Comparison of ENCODE assay signal across 8 cellular contexts in genomic region chr1:226697151-226697575, GRCh38. TPM values are rescaled to one million over a fixed set of nuclear protein-coding genes. Genes with fewer than 3 reads are reported as not detected.
DNase-seq lines count a peak whose midpoint lies in the region; ATAC-seq, FAIRE-seq and TF ChIP-seq lines count a peak whose summit lies in the region.
"Had no signal": no experiment of that assay in that cellular context is flagged by ENCODE, and none has a peak within 500 bp of the region (broad histone marks: within the 10 kb centered on the region; RNA-seq: fewer than 3 reads in every experiment).

No MANE protein-coding gene starts in this region.

- FAIRE-seq in bronchial epithelial cell (lab: Jason Lieb, UNC): peak; percentile 75

- no peaks in the 10 kb centered on the region for H3K9me3 ChIP-seq in psoas muscle
- H3K9me3 ChIP-seq: SJSA1 had no signal

- TF ChIP-seq CTCF in bronchial epithelial cell (IDR thresholded peaks at IDR 0.05; ENCODE audit: insufficient read depth, low read length, severe bottlenecking) (no peak), psoas muscle (IDR thresholded peaks at IDR 0.05) (no peak)

- intact Hi-C loops in psoas muscle (cut with DNase I): no loop called here

- WGBS in psoas muscle, 3 donors: 39 to 76% (median 49%) methylated on average over 2 of the region's 2 CpGs

- DNase-seq in bronchial epithelial cell (ENCODE audit: low read depth) (peak; percentile 98), psoas muscle (no peak), NCI-H2107 (lab: John Stamatoyannopoulos, UW) (no peak), iPS-NIHi7 (ENCODE audit: extremely low spot score) (no peak), NCI-H510A treated with DMSO at 0.1 percent for 48 hours (lab: John Stamatoyannopoulos, UW) (no peak)

- no peak overlapping the region for H3K4me3 ChIP-seq in bronchial epithelial cell (ENCODE audit: low read depth, low read length)
- no peak overlapping the region for H3K4me3 ChIP-seq in psoas muscle
- H3K4me3 ChIP-seq: SJSA1 had no signal

- peak overlapping the region; percentile 26 for H3K27ac ChIP-seq in psoas muscle
- H3K27ac ChIP-seq: SJSA1 had no signal

- H3K27me3 ChIP-seq in bronchial epithelial cell (ENCODE audit: control insufficient read depth, insufficient read depth, low read length) (no peaks in the 10 kb centered on the region), psoas muscle (ENCODE audit: insufficient read depth in 3 of 3, low read length in 2 of 3) (no peaks in the 10 kb centered on the region)
- H3K27me3 ChIP-seq: SJSA1 had no signal

- H3K4me1 ChIP-seq in psoas muscle: peaks cover 47% of the 10 kb centered on the region

- H3K36me3 ChIP-seq in bronchial epithelial cell (ENCODE audit: control insufficient read depth, insufficient read depth, low read length) (no peaks in the 10 kb centered on the region), psoas muscle (ENCODE audit: insufficient read depth in 1 of 2, low read depth in 1 of 2) (no peaks in the 10 kb centered on the region)
- H3K36me3 ChIP-seq: SJSA1 had no signal

- ATAC-seq in GM19043 (IDR thresholded peaks at IDR 0.05; ENCODE audit: low read depth, unreplicated experiment) (peak; percentile 53), HG03159 (IDR thresholded peaks at IDR 0.05; ENCODE audit: unreplicated experiment) (peak; percentile 61), psoas muscle (peak in 2 of 4 donors; percentile 36 to 60)

RNA-seq across cellular contexts. Expression of gene ITPKB, which starts 41.9 kb away (rescaled TPM):
- total RNA-seq in bronchial epithelial cell: 1.3 and 1.9 TPM in 2 replicates
- total RNA-seq in psoas muscle: 10 to 100 TPM in 3 of 4 donors, 1 to 10 TPM in 1; 7.7 to 14.1 (median 12.3) TPM
- polyA plus RNA-seq in psoas muscle: 1 to 10 TPM; 3.9 to 8.9 (median 8.4) TPM
